ENCODE assay signal across 8 cellular contexts in the genomic region with DNA sequence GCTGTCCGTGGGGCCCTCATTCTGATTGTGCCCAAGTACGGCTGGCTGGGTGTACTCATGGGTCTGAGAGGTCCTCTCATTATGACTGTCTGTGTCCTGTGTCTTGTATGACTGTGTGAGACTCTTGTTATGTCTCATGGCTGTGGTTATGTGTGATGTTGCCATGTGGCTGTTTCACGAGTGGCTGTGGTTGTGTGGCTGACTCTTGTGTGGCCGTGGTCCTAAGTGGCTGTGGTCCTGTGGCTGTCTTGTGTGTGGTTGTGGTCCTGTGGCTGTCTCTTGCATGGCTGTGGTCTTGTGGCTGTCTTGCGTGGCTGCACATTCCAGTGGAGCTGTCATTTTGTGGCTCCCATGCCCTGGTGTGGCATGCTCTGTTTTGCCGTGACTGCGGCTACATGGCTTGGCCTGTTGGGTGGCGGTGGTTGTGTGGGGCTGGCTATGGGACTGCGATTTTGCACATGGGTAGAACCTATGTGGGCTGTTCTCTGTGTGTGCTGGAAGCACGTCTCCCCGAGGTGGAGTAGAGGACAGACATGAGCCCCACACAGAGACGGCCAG. TPM values are rescaled to one million over a fixed set of nuclear protein-coding genes. Genes with fewer than 3 reads are reported as not detected.
DNase-seq lines count a peak whose midpoint lies in the region; ATAC-seq, FAIRE-seq and TF ChIP-seq lines count a peak whose summit lies in the region.

No MANE protein-coding gene starts in this region.

- H3K27me3 Mint-ChIP-seq in activated T-helper 1 cell treated with anti-CD3 and anti-CD28 coated beads, Interleukin-12 subunit alpha, Interleukin-12 subunit beta, Interleukin-2, Interleukin-4 antibody, amounts not matched to agents 30 ng/mL and 10 ng/mL and 1 ng/mL, durations not matched to agents 14 hours and 24 hours and 36 hours (ENCODE audit: insufficient read depth), result peaks cover 16% of the 10 kb centered on the region

- intact Hi-C loops in left ventricle myocardium inferior (cut with micrococcal nuclease), result no loop called here
- intact Hi-C loops in cardiac septum (cut with DNase I), result no loop called here
- intact Hi-C loops in activated T-helper 1 cell treated with anti-CD3 and anti-CD28 coated beads, Interleukin-12 subunit alpha, Interleukin-12 subunit beta, Interleukin-2, Interleukin-4 antibody, amounts not matched to agents 30 ng/mL and 10 ng/mL and 1 ng/mL, durations not matched to agents 14 hours and 24 hours and 36 hours (cut with micrococcal nuclease), result loop anchor here (1.0 kb wide), 2 partner anchors 16 to 32 kb away; a partner anchor contains a TSS
- intact Hi-C loops in thyroid gland (cut with DNase I), result no loop called here

- WGBS in lung, 2 donors, result 19 to 51% methylated on average over 12 of the region's 12 CpGs
- 62 to 76% methylated on average over 5 to 11 of the region's 12 CpGs for WGBS in thyroid gland, 2 donors

- ATAC-seq in lung (ENCODE audit: insufficient read depth, low FRiP score), result no peak

- no peak for FAIRE-seq in urothelium cell line (lab: Jason Lieb, UNC)

- H3K27me3 ChIP-seq in left ventricle myocardium inferior (ENCODE audit: low read depth) (no peaks in the 10 kb centered on the region), lung (ENCODE audit: control insufficient read depth, insufficient read depth) (no peaks in the 10 kb centered on the region), thyroid gland (no peaks in the 10 kb centered on the region)

- H3K9me3 Mint-ChIP-seq in activated T-helper 1 cell treated with anti-CD3 and anti-CD28 coated beads, Interleukin-12 subunit alpha, Interleukin-12 subunit beta, Interleukin-2, Interleukin-4 antibody, amounts not matched to agents 30 ng/mL and 10 ng/mL and 1 ng/mL, durations not matched to agents 14 hours and 24 hours and 36 hours, result no peaks in the 10 kb centered on the region

- DNase-seq in left ventricle myocardium inferior (no peak), cardiac septum (ENCODE audit: low spot score) (no peak), lung (ENCODE audit: low spot score) (no peak), thyroid gland (no peak), C1 segment of cervical spinal cord (lab: John Stamatoyannopoulos, UW) (no peak), HCEC 1CT (no peak), urothelium cell line (ENCODE audit: low spot score) (no peak)
- DNase-seq in activated T-helper 1 cell treated with anti-CD3 and anti-CD28 coated beads, Interleukin-12 subunit alpha, Interleukin-12 subunit beta, Interleukin-2, Interleukin-4 antibody, amounts not matched to agents 30 ng/mL and 10 ng/mL and 1 ng/mL, durations not matched to agents 14 hours and 24 hours and 36 hours (ENCODE audit: low spot score), result peak; percentile 72

- H3K27ac ChIP-seq in left ventricle myocardium inferior (replicated peaks) (peak overlapping the region; percentile 97), lung (ENCODE audit: low read depth in 1 of 2, low read length in 1 of 2) (peak overlapping the region; percentile 87 to 96), thyroid gland (peak overlapping the region; percentile 79 to 84 (median 82))

- peak overlapping the region; percentile 68 for H3K4me3 Mint-ChIP-seq in activated T-helper 1 cell treated with anti-CD3 and anti-CD28 coated beads, Interleukin-12 subunit alpha, Interleukin-12 subunit beta, Interleukin-2, Interleukin-4 antibody, amounts not matched to agents 30 ng/mL and 10 ng/mL and 1 ng/mL, durations not matched to agents 14 hours and 24 hours and 36 hours

- H3K4me1 ChIP-seq in left ventricle myocardium inferior (peaks cover 98% of the 10 kb centered on the region), lung (ENCODE audit: control insufficient read depth in 2 of 2, insufficient read depth in 2 of 2, low read length in 2 of 2) (peaks cover 3 to 26% of the 10 kb centered on the region in 2 donors), thyroid gland (peaks cover 14 to 50% of the 10 kb centered on the region in 2 donors)

- peaks cover 29% of the 10 kb centered on the region for H3K4me1 Mint-ChIP-seq in activated T-helper 1 cell treated with anti-CD3 and anti-CD28 coated beads, Interleukin-12 subunit alpha, Interleukin-12 subunit beta, Interleukin-2, Interleukin-4 antibody, amounts not matched to agents 30 ng/mL and 10 ng/mL and 1 ng/mL, durations not matched to agents 14 hours and 24 hours and 36 hours (ENCODE audit: low read depth)

- TF ChIP-seq CTCF in left ventricle myocardium inferior (IDR thresholded peaks at IDR 0.05; ENCODE audit: borderline replicate concordance) (no peak), lung (IDR thresholded peaks at IDR 0.05; ENCODE audit: control extremely low read depth, extremely low read depth) (no peak), thyroid gland (IDR thresholded peaks at IDR 0.05) (no peak)

- peak overlapping the region; percentile 95 for H3K27ac Mint-ChIP-seq in activated T-helper 1 cell treated with anti-CD3 and anti-CD28 coated beads, Interleukin-12 subunit alpha, Interleukin-12 subunit beta, Interleukin-2, Interleukin-4 antibody, amounts not matched to agents 30 ng/mL and 10 ng/mL and 1 ng/mL, durations not matched to agents 14 hours and 24 hours and 36 hours

- H3K9me3 ChIP-seq in left ventricle myocardium inferior (replicated peaks), result no peaks in the 10 kb centered on the region
- no peaks in the 10 kb centered on the region for H3K9me3 ChIP-seq in lung (ENCODE audit: control insufficient read depth in 2 of 2, insufficient read depth in 1 of 2, low read length in 1 of 2)
- H3K9me3 ChIP-seq in thyroid gland, result no peaks in the 10 kb centered on the region

- peak overlapping the region; percentile 70 for H3K4me3 ChIP-seq in left ventricle myocardium inferior
- H3K4me3 ChIP-seq in lung, result no peak overlapping the region
- no peak overlapping the region for H3K4me3 ChIP-seq in thyroid gland (replicated peaks in 1 of 3)

- no peak for TF ChIP-seq POLR2A in thyroid gland (IDR thresholded peaks at IDR 0.05)

- peaks cover 3% of the 10 kb centered on the region for H3K36me3 ChIP-seq in left ventricle myocardium inferior
- peaks cover 3 to 13% of the 10 kb centered on the region in 2 donors for H3K36me3 ChIP-seq in lung (ENCODE audit: control insufficient read depth in 2 of 2, insufficient read depth in 2 of 2, low read length in 2 of 2)
- H3K36me3 ChIP-seq in thyroid gland, result peaks cover 0 to 4% of the 10 kb centered on the region in 2 donors

- H3K36me3 Mint-ChIP-seq in activated T-helper 1 cell treated with anti-CD3 and anti-CD28 coated beads, Interleukin-12 subunit alpha, Interleukin-12 subunit beta, Interleukin-2, Interleukin-4 antibody, amounts not matched to agents 30 ng/mL and 10 ng/mL and 1 ng/mL, durations not matched to agents 14 hours and 24 hours and 36 hours (ENCODE audit: low read depth), result peaks cover 9% of the 10 kb centered on the region

RNA-seq across cellular contexts. Expression of a gene that starts 2.5 kb away (rescaled TPM):
- 6.3 TPM for total RNA-seq in left ventricle myocardium inferior
- total RNA-seq in cardiac septum, result 9.4 TPM
- total RNA-seq in activated T-helper 1 cell treated with anti-CD3 and anti-CD28 coated beads, Interleukin-12 subunit alpha, Interleukin-12 subunit beta, Interleukin-2, Interleukin-4 antibody, amounts not matched to agents 30 ng/mL and 10 ng/mL and 1 ng/mL, durations not matched to agents 14 hours and 24 hours and 36 hours, result 2.4 and 2.5 TPM in 2 replicates
- total RNA-seq in lung, result 10 to 100 TPM; 12.9 to 25.9 TPM
- 10 to 100 TPM; 15.5 to 34.1 TPM for polyA plus RNA-seq in lung
- total RNA-seq in thyroid gland, result 10 to 100 TPM in 1 of 4 donors, 1 to 10 TPM in 3; 4.2 to 10.9 (median 7.7) TPM

RNA-seq across cellular contexts. Expression of a gene that starts 16.4 kb away (rescaled TPM):
- total RNA-seq in left ventricle myocardium inferior, result 19.6 TPM
- total RNA-seq in cardiac septum, result 17.5 TPM
- total RNA-seq in activated T-helper 1 cell treated with anti-CD3 and anti-CD28 coated beads, Interleukin-12 subunit alpha, Interleukin-12 subunit beta, Interleukin-2, Interleukin-4 antibody, amounts not matched to agents 30 ng/mL and 10 ng/mL and 1 ng/mL, durations not matched to agents 14 hours and 24 hours and 36 hours, result 154 and 157 TPM in 2 replicates
- total RNA-seq in lung, result 10 to 100 TPM; 14.4 to 41.4 TPM
- polyA plus RNA-seq in lung, result 10 to 100 TPM; 46.1 to 48.2 TPM
- total RNA-seq in thyroid gland, result 10 to 100 TPM; 23.9 to 31.3 (median 29.1) TPM

RNA-seq across cellular contexts. Expression of a gene that starts 18.0 kb away (rescaled TPM):
- 35.4 TPM for total RNA-seq in left ventricle myocardium inferior
- 33.8 TPM for total RNA-seq in cardiac septum
- 124 TPM in 2 replicates for total RNA-seq in activated T-helper 1 cell treated with anti-CD3 and anti-CD28 coated beads, Interleukin-12 subunit alpha, Interleukin-12 subunit beta, Interleukin-2, Interleukin-4 antibody, amounts not matched to agents 30 ng/mL and 10 ng/mL and 1 ng/mL, durations not matched to agents 14 hours and 24 hours and 36 hours
- total RNA-seq in lung, result 10 to 100 TPM; 18.4 to 94.8 TPM
- 10 to 100 TPM; 51.6 to 64.9 TPM for polyA plus RNA-seq in lung
- total RNA-seq in thyroid gland, result 10 to 100 TPM; 16.9 to 67.7 (median 43.0) TPM

RNA-seq across cellular contexts. Expression of a gene that starts 50.1 kb away (rescaled TPM):
- total RNA-seq in left ventricle myocardium inferior (39.2 TPM), cardiac septum (25.7 TPM), lung (10 to 100 TPM; 45.8 to 94.3 TPM), thyroid gland (10 to 100 TPM; 39.2 to 91.9 (median 56.5) TPM)
- total RNA-seq in activated T-helper 1 cell treated with anti-CD3 and anti-CD28 coated beads, Interleukin-12 subunit alpha, Interleukin-12 subunit beta, Interleukin-2, Interleukin-4 antibody, amounts not matched to agents 30 ng/mL and 10 ng/mL and 1 ng/mL, durations not matched to agents 14 hours and 24 hours and 36 hours, result 73.8 and 78.1 TPM in 2 replicates
- polyA plus RNA-seq in lung, result 100 to 1,000 TPM; 128 to 136 TPM

RNA-seq across cellular contexts. Expression of a gene that starts 50.1 kb away (rescaled TPM):
- total RNA-seq in left ventricle myocardium inferior, result 17.3 TPM
- total RNA-seq in cardiac septum, result 28.4 TPM
- total RNA-seq in activated T-helper 1 cell treated with anti-CD3 and anti-CD28 coated beads, Interleukin-12 subunit alpha, Interleukin-12 subunit beta, Interleukin-2, Interleukin-4 antibody, amounts not matched to agents 30 ng/mL and 10 ng/mL and 1 ng/mL, durations not matched to agents 14 hours and 24 hours and 36 hours, result 173 and 175 TPM in 2 replicates
- total RNA-seq in lung, result 10 to 100 TPM; 29.8 to 93.5 TPM
- polyA plus RNA-seq in lung, result 100 to 1,000 TPM in 1 of 2 donors, 10 to 100 TPM in 1; 92.5 to 242 TPM
- 100 to 1,000 TPM in 1 of 4 donors, 10 to 100 TPM in 3; 55.0 to 139 (median 65.9) TPM for total RNA-seq in thyroid gland
